In the genomic region with DNA sequence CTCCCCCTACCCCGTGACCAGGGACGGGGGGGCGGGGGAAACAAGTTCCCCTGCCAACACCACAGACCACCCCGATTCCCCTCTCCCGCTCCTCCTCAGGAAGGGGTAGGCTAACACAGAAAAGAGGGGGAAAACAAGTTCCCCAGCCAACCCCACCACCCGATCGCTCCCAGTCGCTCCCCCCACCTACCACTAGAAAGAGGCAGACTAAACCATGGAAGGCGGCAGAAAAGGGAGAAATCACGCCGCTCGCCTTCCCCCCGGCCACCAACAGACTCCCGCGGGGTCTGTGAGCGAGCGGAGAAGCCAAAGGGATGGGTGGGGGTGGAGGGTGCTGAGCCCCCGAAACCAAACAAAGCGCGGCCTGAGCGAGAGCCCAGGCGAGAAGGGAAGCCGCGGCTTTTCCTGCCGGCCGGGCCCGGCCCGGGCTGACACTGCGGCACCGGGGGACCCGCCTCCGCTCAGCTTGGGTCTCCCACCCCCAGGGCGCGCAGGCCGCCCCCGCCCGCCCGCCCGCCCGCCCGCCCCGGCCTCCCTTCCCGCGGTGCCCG, we compare ENCODE assay signal across 8 cellular contexts. TPM values are rescaled to one million over a fixed set of nuclear protein-coding genes. Genes with fewer than 3 reads are reported as not detected.
A peak's percentile ranks its signal among the peaks of the same experiment; 100 is the strongest.
DNase-seq lines count a peak whose midpoint lies in the region; ATAC-seq, FAIRE-seq and TF ChIP-seq lines count a peak whose summit lies in the region.

No MANE protein-coding gene starts in this region.

- 3% methylated on average over 10 of the region's 45 CpGs; no CpG with 5 or more reads in 1 of the 2 experiments for WGBS in H1 (ENCODE audit: extremely low coverage in 1 of 2, insufficient coverage in 1 of 2, insufficient read length in 1 of 2, insufficient replicate concordance in 2 of 2, low coverage in 1 of 2, low lambda C conversion rate in 2 of 2, missing lambda C conversion rate in 1 of 2), 2 experiments

- H3K79me1 ChIP-seq in H1 (ENCODE audit: low read depth, low read length) = peaks cover 3% of the 10 kb centered on the region; the same call in 1 of the 2 replicates

- no peak for TF ChIP-seq RAD21 in H1 (IDR thresholded peaks at IDR 0.05 in 1 of 2, conservative IDR thresholded peaks at IDR 0.05 in 1 of 2; ENCODE audit: low read depth in 2 of 2, low read length in 2 of 2)

- H3K14ac ChIP-seq in H1 (ENCODE audit: insufficient read length) = no peak overlapping the region

- H3K4me1 ChIP-seq in H1 (replicated peaks in 1 of 4; ENCODE audit: control insufficient read depth in 3 of 4, insufficient read depth in 4 of 4, low read length in 3 of 4) (peaks cover 0 to 3% (median 0%) of the 10 kb centered on the region in 4 experiments; a peak in 1 of 7 replicates), mononuclear cell (ENCODE audit: insufficient read depth, low read length) (peaks cover 24% of the 10 kb centered on the region), tibial artery (peaks cover 0 to 30% (median 6%) of the 10 kb centered on the region in 4 donors)

- H2BK15ac ChIP-seq in H1 (ENCODE audit: low read length) = no peak overlapping the region

- no peak overlapping the region for H2AK5ac ChIP-seq in H1 (ENCODE audit: low read depth, low read length)

- H3K27me3 ChIP-seq in H1 (replicated peaks in 1 of 4; ENCODE audit: control insufficient read depth in 3 of 4, extremely low read depth in 1 of 4, insufficient read depth in 3 of 4, low read length in 3 of 4) (no peaks in the 10 kb centered on the region), mononuclear cell (ENCODE audit: insufficient read depth, low read length) (no peaks in the 10 kb centered on the region), tibial artery (no peaks in the 10 kb centered on the region)

- POLR2A ChIA-PET in H1 (lab: Charles Lee; ENCODE audit: partially characterized antibody) = no interaction called here

- peak overlapping the region; percentile 58 for H4K5ac ChIP-seq in H1 (ENCODE audit: insufficient read length, low read depth, low read length)

- peak overlapping the region; percentile 69 for H3K56ac ChIP-seq in H1 (replicated peaks; ENCODE audit: insufficient read length, low read depth, low read length)

- peak overlapping the region; percentile 76 to 87 for H3K4me2 ChIP-seq in H1 (ENCODE audit: insufficient read depth in 1 of 2, low read depth in 2 of 2, low read length in 2 of 2)

- TF ChIP-seq POLR2A in H1 (IDR thresholded peaks at IDR 0.05; ENCODE audit: control extremely low read depth in 1 of 2, low read depth in 2 of 2, low read length in 2 of 2) = no peak

- H3K36me3 ChIP-seq in H1 (ENCODE audit: control insufficient read depth in 2 of 4, insufficient read depth in 4 of 4, low read length in 3 of 4) = no peaks in the 10 kb centered on the region
- H3K36me3 ChIP-seq in tibial artery = no peaks in the 10 kb centered on the region

- ATAC-seq in HG03354 (IDR thresholded peaks at IDR 0.05; ENCODE audit: poor library complexity, severe bottlenecking, unreplicated experiment) = peak; percentile 12

- no peak overlapping the region for H2BK120ac ChIP-seq in H1 (replicated peaks; ENCODE audit: low read depth, low read length)

- CTCF ChIA-PET in H1 (lab: Charles Lee; ENCODE audit: partially characterized antibody) = no interaction called here

- TF ChIP-seq EP300 in H1 (IDR thresholded peaks at IDR 0.05; ENCODE audit: borderline replicate concordance in 1 of 2, low read depth in 2 of 2, low read length in 2 of 2) = no peak

- peak overlapping the region; percentile 84; the same call in 1 of the 2 replicates for H4K8ac ChIP-seq in H1 (ENCODE audit: extremely low read depth, insufficient read depth, low read length)

- H3K23me2 ChIP-seq in H1 (ENCODE audit: low read depth, low read length) = peaks cover 6% of the 10 kb centered on the region; the same call in 1 of the 2 replicates

- FAIRE-seq in H1 (lab: Jason Lieb, UNC) = no peak

- H4K91ac ChIP-seq in H1 (replicated peaks; ENCODE audit: insufficient read length, low read length) = peak overlapping the region; percentile 54

- no peak for TF ChIP-seq CTCF in H1 (IDR thresholded peaks at IDR 0.05; ENCODE audit: control extremely low read depth in 1 of 3, insufficient read depth in 1 of 3, low read depth in 1 of 3, low read length in 3 of 3)
- TF ChIP-seq CTCF in tibial artery (IDR thresholded peaks at IDR 0.05) = peak in 1 of 2 experiments; percentile 11

- peak overlapping the region in 3 of 4 experiments; percentile 77 to 93 (median 85); a peak in 6 of 7 replicates for H3K9ac ChIP-seq in H1 (replicated peaks in 1 of 4; ENCODE audit: extremely low read depth in 1 of 4, low read depth in 3 of 4, low read length in 3 of 4)

- H2BK5ac ChIP-seq in H1 (ENCODE audit: low read depth, low read length) = peak overlapping the region; percentile 82

- H3K27ac ChIP-seq in H1 (ENCODE audit: low read depth, low read length) = peak overlapping the region; percentile 65; the same call in 1 of the 2 replicates
- peak overlapping the region; percentile 98 to 100 for H3K27ac ChIP-seq in tibial artery

- H3K4ac ChIP-seq in H1 (replicated peaks; ENCODE audit: insufficient read length, low read depth, low read length) = no peak overlapping the region

- intact Hi-C loops in tibial artery (cut with DNase I; ENCODE audit: low total_unique reads) = loop anchor here (5.0 to 10.0 kb wide), 2 partner anchors 123 to 200 kb away; a partner anchor contains a TSS

- H3K79me2 ChIP-seq in H1 (ENCODE audit: control insufficient read depth in 1 of 2, insufficient read depth in 2 of 2, low read length in 2 of 2) = peaks cover 32 to 52% of the 10 kb centered on the region in 2 experiments

- H3K4me3 ChIP-seq in H1 (ENCODE audit: extremely low read depth in 1 of 4, insufficient read depth in 2 of 4, low read depth in 3 of 4, low read length in 4 of 4) (peak overlapping the region; percentile 48 to 99 (median 86)), mononuclear cell (ENCODE audit: low read length) (peak overlapping the region; percentile 87), tibial artery (peak overlapping the region; percentile 96 to 100)

- H2BK20ac ChIP-seq in H1 (ENCODE audit: low read length) = no peak overlapping the region

- peak overlapping the region; percentile 10; the same call in 1 of the 2 replicates for H3K18ac ChIP-seq in H1 (ENCODE audit: extremely low read depth, low read length)

- H2AFZ ChIP-seq in H1 (ENCODE audit: low read length) = no peak overlapping the region

- H2BK12ac ChIP-seq in H1 (ENCODE audit: low read depth, low read length) = no peak overlapping the region

- DNase-seq in NCI-H510A (lab: John Stamatoyannopoulos, UW) (peak; percentile 17), NCI-H510A treated with DMSO at 0.1 percent for 48 hours (lab: John Stamatoyannopoulos, UW) (no peak), H1 (ENCODE audit: low read depth in 1 of 2, low spot score in 2 of 2) (peak in 1 of 2 experiments; percentile 59), tibial artery (peak; percentile 27 to 70), NCI-H226 (no peak)
- DNase-seq in activated CD4-positive, alpha-beta T cell treated with anti-CD3 and anti-CD28 coated beads for 48 hours = peak; percentile 41

- no peaks in the 10 kb centered on the region for H3K9me3 ChIP-seq in H1 (ENCODE audit: insufficient read depth in 2 of 2, low read depth in 1 of 2, low read length in 1 of 2)
- no peaks in the 10 kb centered on the region for H3K9me3 ChIP-seq in mononuclear cell (ENCODE audit: low read depth, low read length)
- H3K9me3 ChIP-seq in tibial artery = no peaks in the 10 kb centered on the region

- peaks cover 6 to 8% of the 10 kb centered on the region in 2 experiments for H4K20me1 ChIP-seq in H1 (replicated peaks in 1 of 2; ENCODE audit: control insufficient read depth in 1 of 2, insufficient read depth in 2 of 2, low read length in 2 of 2)

- no peak overlapping the region for H3K23ac ChIP-seq in H1 (ENCODE audit: insufficient read length)

TF ChIP-seq in H1, 55 proteins besides CTCF, POLR2A, EP300 and RAD21:
- peak; percentile 5 for TF ChIP-seq KDM4A (IDR thresholded peaks at IDR 0.05; ENCODE audit: low read depth, low read length, severe bottlenecking)
- TF ChIP-seq EGR1 (IDR thresholded peaks at IDR 0.05; ENCODE audit: borderline replicate concordance, low read depth, low read length) = 0 out of 2 replicates have a peak, but pooled peaks have one; percentile 24
- TF ChIP-seq POLR2AphosphoS5 (IDR thresholded peaks at IDR 0.05; ENCODE audit: low read depth, low read length) = peak; percentile 11; the same call in 1 of the 2 replicates
- no peak for TF ChIP-seq CHD2 (IDR thresholded peaks at IDR 0.05; ENCODE audit: low read length)
- TF ChIP-seq TCF12 (IDR thresholded peaks at IDR 0.05; ENCODE audit: low read depth, low read length) = no peak
- TF ChIP-seq PHF8 (conservative IDR thresholded peaks at IDR 0.05; ENCODE audit: low read depth, low read length) = peak; percentile 51; the same call in 1 of the 2 replicates
- 0 out of 2 replicates have a peak, but pooled peaks have one; percentile 25 for TF ChIP-seq RBBP5 (IDR thresholded peaks at IDR 0.05; ENCODE audit: borderline replicate concordance, low read depth, low read length)

RNA-seq across cellular contexts. Expression of a gene that starts 1.3 kb away (rescaled TPM):
- total RNA-seq in H1 (2021; fragmentation: NEBNext Ultra II Directional; extraction: Animal tissue kit (Norgen Biotek cat#: 25700)) = 54.6 and 57.3 TPM in 2 replicates
- polyA plus RNA-seq in H1 (2011; rRNA removed) = 15.6 and 21.7 TPM in 2 replicates
- 20.3 TPM for polyA plus RNA-seq in H1 (2011; cell fraction: cytosol; rRNA removed)
- 36.0 TPM for polyA plus RNA-seq in H1 (2011; cell fraction: nucleus; rRNA removed)
- polyA plus RNA-seq in H1 (2012, experiment 1 of 2) = 16.6 to 35.1 TPM (median 21.7 TPM) in 4 replicates
- polyA plus RNA-seq in H1 (2012, experiment 2 of 2) = 3.5 TPM
- polyA plus RNA-seq in H1 (2013, experiment 1 of 2) = 25.6 TPM
- polyA plus RNA-seq in H1 (2013, experiment 2 of 2) = 24.5 TPM
- polyA minus RNA-seq in H1 (2011; rRNA and poly(A)+ RNA removed) = 48.5 and 85.1 TPM in 2 replicates
- 28.0 TPM for polyA minus RNA-seq in H1 (2011; cell fraction: cytosol; rRNA and poly(A)+ RNA removed)
- polyA minus RNA-seq in H1 (2011; cell fraction: nucleus; rRNA and poly(A)+ RNA removed) = 48.1 TPM
- total RNA-seq in mononuclear cell = 121 TPM

Comparison
In these comparisons a context has a peak if more than half of its experiments do, and no peak if none do; other contexts are left out.
1. DNase-seq: peak in NCI-H510A (single experiment), activated CD4-positive, alpha-beta T cell treated with anti-CD3 and anti-CD28 coated beads for 48 hours (single experiment) and tibial artery (2 of 2); none in NCI-H510A treated with DMSO at 0.1 percent for 48 hours (single experiment) and NCI-H226 (single experiment).
2. Peak in every context shown above with its lines, with median percentiles within 50 percentile points of each other: H3K4me3 ChIP-seq.